In the genomic region with DNA sequence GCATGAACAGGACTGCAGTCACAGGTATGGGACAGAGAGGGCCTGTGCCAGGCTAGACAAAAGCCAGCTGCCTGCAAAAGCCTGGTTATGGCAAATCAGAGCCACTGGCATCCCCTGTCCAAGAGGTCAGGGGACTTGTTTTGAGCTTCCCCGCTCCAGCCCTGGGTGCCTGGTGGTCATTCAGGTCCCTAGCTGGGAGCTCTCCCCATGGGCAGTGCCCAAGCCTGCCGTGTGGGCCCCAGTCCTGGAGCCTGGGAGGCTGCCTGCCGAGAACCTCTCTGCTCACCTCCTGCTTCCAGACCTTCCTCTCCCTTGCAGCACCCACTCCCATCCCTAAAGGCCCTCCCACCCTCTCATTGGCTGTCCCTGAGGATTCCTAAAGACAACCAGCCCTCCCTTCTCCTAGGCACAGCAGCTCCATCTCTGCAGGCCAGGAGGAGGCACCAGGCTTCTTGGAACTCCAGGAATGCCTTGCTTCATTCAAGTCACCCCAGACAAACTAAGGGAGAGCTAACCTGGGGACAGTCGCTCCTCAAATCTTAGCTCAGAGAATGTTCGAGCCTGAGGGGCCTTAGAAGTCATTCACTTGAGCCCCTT, we compare ENCODE assay signal across 22 cellular contexts.
DNase-seq lines count a peak whose midpoint lies in the region; ATAC-seq, FAIRE-seq and TF ChIP-seq lines count a peak whose summit lies in the region.
"Had no signal": no experiment of that assay in that cellular context is flagged by ENCODE, and none has a peak within 500 bp of the region (broad histone marks: within the 10 kb centered on the region; RNA-seq: fewer than 3 reads in every experiment).

No MANE protein-coding gene starts in this region.

- H3K4me1 ChIP-seq in GM23338 (ENCODE audit: insufficient read depth) (peaks cover 11% of the 10 kb centered on the region), kidney (ENCODE audit: control insufficient read depth in 1 of 2, insufficient read depth in 1 of 2, low read depth in 1 of 2, low read length in 2 of 2) (no peaks in the 10 kb centered on the region), upper lobe of right lung (no peaks in the 10 kb centered on the region)
- H3K4me1 ChIP-seq: BE2C had no signal

- DNase-seq in GM23338 (ENCODE audit: low spot score) = no peak
- no peak for DNase-seq in WTC11 (ENCODE audit: low spot score)
- DNase-seq in kidney = peak; percentile 45
- DNase-seq in upper lobe of right lung = peak; percentile 38
- no peak for DNase-seq in activated CD4-positive, alpha-beta T cell treated with anti-CD3 and anti-CD28 coated beads, Interleukin-2, amount 50 U/mL, for 48 hours
- no peak for DNase-seq in activated T-helper 1 cell treated with anti-CD3 and anti-CD28 coated beads, Interleukin-12 subunit alpha, Interleukin-12 subunit beta, Interleukin-2, Interleukin-4 antibody, amounts not matched to agents 30 ng/mL and 10 ng/mL and 1 ng/mL, durations not matched to agents 14 hours and 24 hours and 36 hours (ENCODE audit: low spot score)
- DNase-seq: ACHN; BE2C; C1 segment of cervical spinal cord; CD4-positive, CD25-positive, alpha-beta regulatory T cell; CD8-positive, alpha-beta memory T cell; COR-L47; DMS 273 treated with DMSO at 0.1 percent for 48 hours; DMS53; DND-41; EL; GM23248 had no signal

- no peak overlapping the region for H3K9ac ChIP-seq in kidney (ENCODE audit: low read length in 2 of 2)
- H3K9ac ChIP-seq: GM23248 had no signal

- no peaks in the 10 kb centered on the region for H3K9me3 ChIP-seq in kidney (ENCODE audit: control insufficient read depth in 1 of 2, low read length in 2 of 2)
- H3K9me3 ChIP-seq in upper lobe of right lung = no peaks in the 10 kb centered on the region
- H3K9me3 ChIP-seq: BE2C, HAP-1 had no signal

- H3K4me1 Mint-ChIP-seq in GM23338 (peaks cover 21% of the 10 kb centered on the region), WTC11 (peaks cover 14% of the 10 kb centered on the region)
- no peaks in the 10 kb centered on the region for H3K4me1 Mint-ChIP-seq in activated T-helper 1 cell treated with anti-CD3 and anti-CD28 coated beads, Interleukin-12 subunit alpha, Interleukin-12 subunit beta, Interleukin-2, Interleukin-4 antibody, amounts not matched to agents 30 ng/mL and 10 ng/mL and 1 ng/mL, durations not matched to agents 14 hours and 24 hours and 36 hours (ENCODE audit: low read depth)
- H3K4me1 Mint-ChIP-seq: CD4-positive, CD25-positive, alpha-beta regulatory T cell; CD8-positive, alpha-beta memory T cell had no signal

- intact Hi-C loops in kidney (cut with DNase I) (no loop called here), upper lobe of right lung (cut with DNase I) (loop anchor here (10.0 kb wide), 1 partner anchor 184 kb away; no protein-coding TSS in a partner anchor)
- intact Hi-C loops in activated T-helper 1 cell treated with anti-CD3 and anti-CD28 coated beads, Interleukin-12 subunit alpha, Interleukin-12 subunit beta, Interleukin-2, Interleukin-4 antibody, amounts not matched to agents 30 ng/mL and 10 ng/mL and 1 ng/mL, durations not matched to agents 14 hours and 24 hours and 36 hours (cut with micrococcal nuclease) = no loop called here

- H3K27ac ChIP-seq in GM23338 (ENCODE audit: low read depth) (no peak overlapping the region), kidney (ENCODE audit: low read depth in 2 of 2, low read length in 2 of 2) (no peak overlapping the region), upper lobe of right lung (no peak overlapping the region)
- H3K27ac ChIP-seq: GM23248 had no signal

- no peak overlapping the region for H3K27ac Mint-ChIP-seq in GM23338
- no peak overlapping the region for H3K27ac Mint-ChIP-seq in WTC11
- no peak overlapping the region for H3K27ac Mint-ChIP-seq in activated T-helper 1 cell treated with anti-CD3 and anti-CD28 coated beads, Interleukin-12 subunit alpha, Interleukin-12 subunit beta, Interleukin-2, Interleukin-4 antibody, amounts not matched to agents 30 ng/mL and 10 ng/mL and 1 ng/mL, durations not matched to agents 14 hours and 24 hours and 36 hours
- H3K27ac Mint-ChIP-seq: CD4-positive, CD25-positive, alpha-beta regulatory T cell; CD8-positive, alpha-beta memory T cell had no signal

- H4K20me1 ChIP-seq in GM23338 (replicated peaks; ENCODE audit: insufficient read depth) = no peaks in the 10 kb centered on the region

- no peak overlapping the region for H3K4me3 ChIP-seq in GM23338
- no peak overlapping the region for H3K4me3 ChIP-seq in kidney (ENCODE audit: low read length in 2 of 2)
- H3K4me3 ChIP-seq in upper lobe of right lung = no peak overlapping the region
- H3K4me3 ChIP-seq: GM23248, HAP-1 had no signal

- TF ChIP-seq CTCF in GM23338 (conservative IDR thresholded peaks at IDR 0.05; ENCODE audit: low read depth in 2 of 2) = no peak
- TF ChIP-seq CTCF in WTC11 (IDR thresholded peaks at IDR 0.05) = no peak
- no peak for TF ChIP-seq CTCF in kidney (IDR thresholded peaks at IDR 0.05; ENCODE audit: borderline replicate concordance, extremely low read depth, insufficient read depth)
- TF ChIP-seq CTCF in upper lobe of right lung (IDR thresholded peaks at IDR 0.05) = no peak

- CTCF ChIA-PET in WTC11 (lab: Charles Lee) = interaction anchor here (0.7 to 5.4 kb wide), 39 partner anchors 13 to 253 kb away, joined by 3 to 53 read pairs (median 7); a partner anchor contains a TSS

- ATAC-seq in GM23338 = peak; percentile 22; the same call in 2 of the 3 replicates
- ATAC-seq in WTC11 = peak; percentile 13; the same call in 1 of the 2 replicates
- no peak for ATAC-seq in upper lobe of right lung
- ATAC-seq in GM21529 (IDR thresholded peaks at IDR 0.05; ENCODE audit: unreplicated experiment) = no peak

- H3K36me3 ChIP-seq in GM23338 (ENCODE audit: insufficient read depth) (no peaks in the 10 kb centered on the region), kidney (ENCODE audit: control insufficient read depth in 1 of 2, insufficient read depth in 2 of 2, low read length in 2 of 2) (no peaks in the 10 kb centered on the region), upper lobe of right lung (no peaks in the 10 kb centered on the region)
- H3K36me3 ChIP-seq: BE2C, HAP-1 had no signal

- H3K27me3 Mint-ChIP-seq in GM23338 (ENCODE audit: insufficient read depth, low read depth, poor library complexity) (peaks cover 9% of the 10 kb centered on the region), WTC11 (ENCODE audit: low read depth) (no peaks in the 10 kb centered on the region; the same call in 1 of the 2 replicates)
- no peaks in the 10 kb centered on the region for H3K27me3 Mint-ChIP-seq in activated T-helper 1 cell treated with anti-CD3 and anti-CD28 coated beads, Interleukin-12 subunit alpha, Interleukin-12 subunit beta, Interleukin-2, Interleukin-4 antibody, amounts not matched to agents 30 ng/mL and 10 ng/mL and 1 ng/mL, durations not matched to agents 14 hours and 24 hours and 36 hours (ENCODE audit: insufficient read depth)

- H3F3A ChIP-seq in GM23338 (replicated peaks; ENCODE audit: low read depth) = no peaks in the 10 kb centered on the region

- FAIRE-seq in kidney (lab: Jason Lieb, UNC) = no peak
- FAIRE-seq: G401.6, GM12891, GM19239 had no signal

- no peaks in the 10 kb centered on the region for H3K36me3 Mint-ChIP-seq in GM23338 (ENCODE audit: low read depth)
- no peaks in the 10 kb centered on the region for H3K36me3 Mint-ChIP-seq in WTC11
- H3K36me3 Mint-ChIP-seq in activated T-helper 1 cell treated with anti-CD3 and anti-CD28 coated beads, Interleukin-12 subunit alpha, Interleukin-12 subunit beta, Interleukin-2, Interleukin-4 antibody, amounts not matched to agents 30 ng/mL and 10 ng/mL and 1 ng/mL, durations not matched to agents 14 hours and 24 hours and 36 hours (ENCODE audit: low read depth) = no peaks in the 10 kb centered on the region
- H3K36me3 Mint-ChIP-seq: CD4-positive, CD25-positive, alpha-beta regulatory T cell; CD8-positive, alpha-beta memory T cell had no signal

- H3K9me3 Mint-ChIP-seq in GM23338 (no peaks in the 10 kb centered on the region; the same call in 2 of the 3 replicates), WTC11 (no peaks in the 10 kb centered on the region)
- H3K9me3 Mint-ChIP-seq in activated T-helper 1 cell treated with anti-CD3 and anti-CD28 coated beads, Interleukin-12 subunit alpha, Interleukin-12 subunit beta, Interleukin-2, Interleukin-4 antibody, amounts not matched to agents 30 ng/mL and 10 ng/mL and 1 ng/mL, durations not matched to agents 14 hours and 24 hours and 36 hours = no peaks in the 10 kb centered on the region
- H3K9me3 Mint-ChIP-seq: CD4-positive, CD25-positive, alpha-beta regulatory T cell; CD8-positive, alpha-beta memory T cell had no signal

- no peak overlapping the region for H3K4me3 Mint-ChIP-seq in GM23338
- no peak overlapping the region for H3K4me3 Mint-ChIP-seq in WTC11
- H3K4me3 Mint-ChIP-seq in activated T-helper 1 cell treated with anti-CD3 and anti-CD28 coated beads, Interleukin-12 subunit alpha, Interleukin-12 subunit beta, Interleukin-2, Interleukin-4 antibody, amounts not matched to agents 30 ng/mL and 10 ng/mL and 1 ng/mL, durations not matched to agents 14 hours and 24 hours and 36 hours = no peak overlapping the region
- H3K4me3 Mint-ChIP-seq: CD4-positive, CD25-positive, alpha-beta regulatory T cell; CD8-positive, alpha-beta memory T cell had no signal

- H3K27me3 ChIP-seq in GM23338 (ENCODE audit: insufficient read depth) = no peaks in the 10 kb centered on the region
- H3K27me3 ChIP-seq in upper lobe of right lung = no peaks in the 10 kb centered on the region
- H3K27me3 ChIP-seq: BE2C had no signal

- POLR2A ChIA-PET in WTC11 (lab: Charles Lee) = no interaction called here

- no peaks in the 10 kb centered on the region for H3K9me2 ChIP-seq in GM23338 (ENCODE audit: insufficient read depth)

- H3K79me2 ChIP-seq in GM23338 (replicated peaks; ENCODE audit: insufficient read depth) = no peaks in the 10 kb centered on the region

- H2AFZ ChIP-seq in GM23338 = no peak overlapping the region
- H2AFZ ChIP-seq: GM23248 had no signal

- no peak overlapping the region for H3K4me2 ChIP-seq in GM23338

Comparison
In these comparisons a context has a peak if more than half of its experiments do, and no peak if none do; other contexts are left out.
1. ATAC-seq: peak in GM23338 (single experiment) and WTC11 (single experiment); none in upper lobe of right lung (single experiment) and GM21529 (single experiment).
2. DNase-seq: peak in kidney (single experiment) and upper lobe of right lung (single experiment); none in GM23338 (single experiment), WTC11 (single experiment), activated CD4-positive, alpha-beta T cell treated with anti-CD3 and anti-CD28 coated beads, Interleukin-2, amount 50 U/mL, for 48 hours (0 of 2) and activated T-helper 1 cell treated with anti-CD3 and anti-CD28 coated beads, Interleukin-12 subunit alpha, Interleukin-12 subunit beta, Interleukin-2, Interleukin-4 antibody, amounts not matched to agents 30 ng/mL and 10 ng/mL and 1 ng/mL, durations not matched to agents 14 hours and 24 hours and 36 hours (single experiment).